ENCODE assay signal across 1 cellular context in genomic region chr1:206769331-206769731, GRCh38.
TF ChIP-seq lines count a peak whose summit lies in the region.

No MANE protein-coding gene starts in this region.

TF ChIP-seq in SK-N-SH treated with all-trans-retinoic acid at 6 μM for 48 hours, 23 proteins besides CTCF, POLR2A, EP300 and RAD21 (continued from another document):
- TF ChIP-seq CSRNP3 (CRISPR knock-in tag; IDR thresholded peaks at IDR 0.05), result no peak
- TF ChIP-seq GLIS3 (CRISPR knock-in tag; IDR thresholded peaks at IDR 0.05), result no peak
- no peak for TF ChIP-seq ZFP30 (CRISPR knock-in tag; IDR thresholded peaks at IDR 0.05)
- TF ChIP-seq ARNTL (CRISPR knock-in tag; IDR thresholded peaks at IDR 0.05; ENCODE audit: borderline replicate concordance, low read depth), result no peak
TF ChIP-seq in SK-N-SH treated with all-trans-retinoic acid at 6 μM for 48 hours: peak in this region for 0.
